Comparison of ENCODE assay signal across 26 cellular contexts in the genomic region with DNA sequence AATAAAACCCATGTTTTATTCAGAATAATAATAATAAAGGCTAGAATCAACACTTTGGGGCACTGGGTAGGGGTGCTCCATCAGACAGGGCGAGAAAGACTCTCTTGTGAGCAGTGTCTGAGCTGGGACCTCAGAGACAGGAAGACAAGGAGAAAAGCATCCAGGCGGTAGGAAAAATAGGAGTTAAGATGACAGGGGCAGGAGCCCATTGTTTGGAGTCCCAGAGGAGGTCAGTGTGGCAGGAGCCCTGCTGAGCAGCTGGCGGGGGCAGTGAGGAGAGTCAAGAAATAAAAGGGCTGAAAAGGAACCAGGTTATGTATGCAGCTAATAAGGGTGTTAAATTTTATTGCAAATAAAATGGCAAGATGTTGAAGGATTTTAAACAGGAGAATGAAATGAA.
DNase-seq lines count a peak whose midpoint lies in the region; ATAC-seq and TF ChIP-seq lines count a peak whose summit lies in the region.
"Had no signal": no experiment of that assay in that cellular context is flagged by ENCODE, and none has a peak within 500 bp of the region (broad histone marks: within the 10 kb centered on the region; RNA-seq: fewer than 3 reads in every experiment).

No MANE protein-coding gene starts in this region.

- no peaks in the 10 kb centered on the region for H4K20me1 ChIP-seq in GM23248 (ENCODE audit: insufficient read depth)
- no peaks in the 10 kb centered on the region for H4K20me1 ChIP-seq in Karpas-422 (ENCODE audit: insufficient read depth, low read depth, low read length)

- H3K27ac ChIP-seq in GM23248 (peak overlapping the region; percentile 71; the same call in 1 of the 2 replicates), Karpas-422 (ENCODE audit: low read length) (no peak overlapping the region)
- H3K27ac ChIP-seq: dorsolateral prefrontal cortex, KMS-11, sigmoid colon, thyroid gland had no signal

- no peak overlapping the region for H3K4me3 ChIP-seq in GM23248
- no peak overlapping the region for H3K4me3 ChIP-seq in Karpas-422 (ENCODE audit: low read length)
- H3K4me3 ChIP-seq: dorsolateral prefrontal cortex, sigmoid colon, thyroid gland had no signal

- H3K9me3 Mint-ChIP-seq in brain (peaks cover 0 to 20% (median 4%) of the 10 kb centered on the region in 5 experiments), neural crest cell (peaks cover 3% of the 10 kb centered on the region)
- peaks cover 2% of the 10 kb centered on the region for H3K9me3 Mint-ChIP-seq in activated naive CD4-positive, alpha-beta T cell treated with anti-CD3 and anti-CD28 coated beads, Interleukin-2, amount 10 ng/mL, durations not matched to agents 7 days and 5 days
- no peaks in the 10 kb centered on the region for H3K9me3 Mint-ChIP-seq in activated naive CD8-positive, alpha-beta T cell treated with anti-CD3 and anti-CD28 coated beads, Interleukin-2, amount 50 U/mL, for 24 hours

- WGBS in GM23248 (ENCODE audit: low coverage in 1 of 2, low lambda C conversion rate in 2 of 2, missing lambda C conversion rate in 2 of 2), 2 experiments = 50 to 58% methylated on average over 3 of the region's 3 CpGs

- 0 out of 2 replicates have a peak overlapping the region, but pooled peaks have one; percentile 25 for H2AFZ ChIP-seq in GM23248
- H2AFZ ChIP-seq in Karpas-422 (ENCODE audit: low read length) = no peak overlapping the region

- no peaks in the 10 kb centered on the region for H3K36me3 Mint-ChIP-seq in brain
- H3K36me3 Mint-ChIP-seq in neural crest cell (ENCODE audit: low read depth) = no peaks in the 10 kb centered on the region
- no peaks in the 10 kb centered on the region for H3K36me3 Mint-ChIP-seq in activated naive CD4-positive, alpha-beta T cell treated with anti-CD3 and anti-CD28 coated beads, Interleukin-2, amount 10 ng/mL, durations not matched to agents 7 days and 5 days
- no peaks in the 10 kb centered on the region for H3K36me3 Mint-ChIP-seq in activated naive CD8-positive, alpha-beta T cell treated with anti-CD3 and anti-CD28 coated beads, Interleukin-2, amount 50 U/mL, for 24 hours (ENCODE audit: low read depth)

- peaks cover 26% of the 10 kb centered on the region for H3K4me1 ChIP-seq in GM23248 (ENCODE audit: insufficient read depth)
- H3K4me1 ChIP-seq in Karpas-422 (ENCODE audit: low read length) = no peaks in the 10 kb centered on the region
- H3K4me1 ChIP-seq: sigmoid colon, thyroid gland had no signal

- peaks cover 32% of the 10 kb centered on the region for H3F3A ChIP-seq in GM23248 (ENCODE audit: insufficient read depth)

- no peak for TF ChIP-seq CTCF in brain (conservative IDR thresholded peaks at IDR 0.05)
- TF ChIP-seq CTCF in neural crest cell (conservative IDR thresholded peaks at IDR 0.05) = no peak

- H3K4me1 Mint-ChIP-seq in brain (peaks cover 30% of the 10 kb centered on the region), neural crest cell (peaks cover 38% of the 10 kb centered on the region)
- no peaks in the 10 kb centered on the region for H3K4me1 Mint-ChIP-seq in activated naive CD4-positive, alpha-beta T cell treated with anti-CD3 and anti-CD28 coated beads, Interleukin-2, amount 10 ng/mL, durations not matched to agents 7 days and 5 days
- H3K4me1 Mint-ChIP-seq in activated naive CD8-positive, alpha-beta T cell treated with anti-CD3 and anti-CD28 coated beads, Interleukin-2, amount 50 U/mL, for 24 hours = no peaks in the 10 kb centered on the region

- CTCF ChIA-PET in activated naive CD4-positive, alpha-beta T cell treated with anti-CD3 and anti-CD28 coated beads, Interleukin-2, amount 10 ng/mL, durations not matched to agents 7 days and 5 days (lab: Charles Lee) = no interaction called here

- ATAC-seq in activated naive CD8-positive, alpha-beta T cell treated with anti-CD3 and anti-CD28 coated beads, Interleukin-2, amount 50 U/mL, for 24 hours = no peak

- no peaks in the 10 kb centered on the region for H3K36me3 ChIP-seq in GM23248 (ENCODE audit: low read depth)
- H3K36me3 ChIP-seq in Karpas-422 (ENCODE audit: insufficient read depth, low read length) = no peaks in the 10 kb centered on the region
- H3K36me3 ChIP-seq: sigmoid colon, thyroid gland had no signal

- H3K4me3 Mint-ChIP-seq in brain (peak overlapping the region in 3 of 5 experiments; percentile 2 to 11 (median 4)), neural crest cell (peak overlapping the region; percentile 14)
- H3K4me3 Mint-ChIP-seq in activated naive CD4-positive, alpha-beta T cell treated with anti-CD3 and anti-CD28 coated beads, Interleukin-2, amount 10 ng/mL, durations not matched to agents 7 days and 5 days = no peak overlapping the region
- no peak overlapping the region for H3K4me3 Mint-ChIP-seq in activated naive CD8-positive, alpha-beta T cell treated with anti-CD3 and anti-CD28 coated beads, Interleukin-2, amount 50 U/mL, for 24 hours
- H3K4me3 Mint-ChIP-seq: T-helper 1 cell treated with Interleukin-12 subunit alpha and Interleukin-12 subunit beta and Interleukin-4 antibody, amounts not matched to agents 30 μg/mL and 1 μg/mL, for 36 hours had no signal

- H3K9ac ChIP-seq in GM23248 (no peak overlapping the region), Karpas-422 (ENCODE audit: low read length) (no peak overlapping the region)
- H3K9ac ChIP-seq: KMS-11 had no signal

- H3K27me3 Mint-ChIP-seq in brain (peaks cover 9% of the 10 kb centered on the region), neural crest cell (ENCODE audit: low read depth) (no peaks in the 10 kb centered on the region)
- no peaks in the 10 kb centered on the region for H3K27me3 Mint-ChIP-seq in activated naive CD4-positive, alpha-beta T cell treated with anti-CD3 and anti-CD28 coated beads, Interleukin-2, amount 10 ng/mL, durations not matched to agents 7 days and 5 days
- peaks cover 3% of the 10 kb centered on the region for H3K27me3 Mint-ChIP-seq in activated naive CD8-positive, alpha-beta T cell treated with anti-CD3 and anti-CD28 coated beads, Interleukin-2, amount 50 U/mL, for 24 hours

- in situ Hi-C loops in GM23248 (cut with MboI) = no loop called here

- DNase-seq in GM23248 = peak; percentile 10
- DNase-seq in NCI-H146 treated with DMSO at 0.1 percent for 48 hours (lab: John Stamatoyannopoulos, UW; ENCODE audit: unreplicated experiment) = peak; percentile 81
- DNase-seq in neural crest cell (ENCODE audit: low read depth, low spot score) = no peak
- DNase-seq in Karpas-422 = no peak
- no peak for DNase-seq in activated naive CD4-positive, alpha-beta T cell treated with anti-CD3 and anti-CD28 coated beads, Interleukin-2, amount 10 ng/mL, durations not matched to agents 7 days and 5 days
- DNase-seq in NCI-H1105 treated with DMSO at 0.1 percent for 48 hours (lab: John Stamatoyannopoulos, UW) = no peak
- DNase-seq in activated naive CD8-positive, alpha-beta T cell treated with anti-CD3 and anti-CD28 coated beads, Interleukin-2, amount 50 U/mL, for 24 hours = no peak
- DNase-seq: activated CD8-positive, alpha-beta memory T cell treated with anti-CD3 and anti-CD28 coated beads, Interleukin-2, amount 50 U/mL, for 48 hours; activated effector memory CD4-positive, alpha-beta T cell treated with anti-CD3 and anti-CD28 coated beads, Interleukin-2, amount 50 U/mL, for 16 hours; DMS153; dorsolateral prefrontal cortex; erythroblast; foreskin melanocyte; GOT3; hypothalamus; kidney; NCI-H1048; NCI-H2107; NCI-H510A treated with DMSO at 0.1 percent for 48 hours; OCI-M1; SHP77 treated with DMSO at 0.1 percent for 48 hours; sigmoid colon; thyroid gland had no signal

- H3K9me2 ChIP-seq in GM23248 (ENCODE audit: insufficient read depth) (no peaks in the 10 kb centered on the region), Karpas-422 (replicated peaks; ENCODE audit: insufficient read depth, low read length) (no peaks in the 10 kb centered on the region)

- H3K9me3 ChIP-seq in GM23248 (ENCODE audit: low read depth) = no peaks in the 10 kb centered on the region
- H3K9me3 ChIP-seq in Karpas-422 (ENCODE audit: low read length) = peaks cover 11% of the 10 kb centered on the region
- H3K9me3 ChIP-seq: sigmoid colon, thyroid gland had no signal

- H3K27ac Mint-ChIP-seq in brain (peak overlapping the region in 2 of 5 experiments; percentile 26 to 72), neural crest cell (ENCODE audit: unreplicated experiment) (no peak overlapping the region)
- no peak overlapping the region for H3K27ac Mint-ChIP-seq in activated naive CD4-positive, alpha-beta T cell treated with anti-CD3 and anti-CD28 coated beads, Interleukin-2, amount 10 ng/mL, durations not matched to agents 7 days and 5 days
- H3K27ac Mint-ChIP-seq in activated naive CD8-positive, alpha-beta T cell treated with anti-CD3 and anti-CD28 coated beads, Interleukin-2, amount 50 U/mL, for 24 hours = no peak overlapping the region
- H3K27ac Mint-ChIP-seq: T-helper 1 cell treated with Interleukin-12 subunit alpha and Interleukin-12 subunit beta and Interleukin-4 antibody, amounts not matched to agents 30 μg/mL and 1 μg/mL, for 36 hours had no signal

- H3K4me2 ChIP-seq in GM23248 (ENCODE audit: unreplicated experiment) (peak overlapping the region; percentile 12), Karpas-422 (ENCODE audit: low read depth, low read length, poor library complexity, severe bottlenecking) (no peak overlapping the region)
- H3K4me2 ChIP-seq: KMS-11 had no signal

- no peaks in the 10 kb centered on the region for H3K79me2 ChIP-seq in GM23248 (ENCODE audit: insufficient read depth)
- no peaks in the 10 kb centered on the region for H3K79me2 ChIP-seq in Karpas-422 (ENCODE audit: low read length)

- H3K27me3 ChIP-seq in GM23248 (replicated peaks; ENCODE audit: insufficient read depth) = no peaks in the 10 kb centered on the region
- H3K27me3 ChIP-seq in Karpas-422 (ENCODE audit: low read length) = no peaks in the 10 kb centered on the region
- H3K27me3 ChIP-seq: sigmoid colon, thyroid gland had no signal

Comparison
In these comparisons a context has a peak if more than half of its experiments do, and no peak if none do; other contexts are left out.
1. DNase-seq: peak in GM23248 (single experiment) and NCI-H146 treated with DMSO at 0.1 percent for 48 hours (single experiment); none in neural crest cell (single experiment), Karpas-422 (single experiment), activated naive CD4-positive, alpha-beta T cell treated with anti-CD3 and anti-CD28 coated beads, Interleukin-2, amount 10 ng/mL, durations not matched to agents 7 days and 5 days (single experiment), NCI-H1105 treated with DMSO at 0.1 percent for 48 hours (single experiment) and activated naive CD8-positive, alpha-beta T cell treated with anti-CD3 and anti-CD28 coated beads, Interleukin-2, amount 50 U/mL, for 24 hours (single experiment).
2. H3K4me3 Mint-ChIP-seq: peak in brain (3 of 5) and neural crest cell (single experiment); none in activated naive CD4-positive, alpha-beta T cell treated with anti-CD3 and anti-CD28 coated beads, Interleukin-2, amount 10 ng/mL, durations not matched to agents 7 days and 5 days (single experiment) and activated naive CD8-positive, alpha-beta T cell treated with anti-CD3 and anti-CD28 coated beads, Interleukin-2, amount 50 U/mL, for 24 hours (single experiment).